13 cellular contexts compared by ENCODE assay signal in the genomic region with DNA sequence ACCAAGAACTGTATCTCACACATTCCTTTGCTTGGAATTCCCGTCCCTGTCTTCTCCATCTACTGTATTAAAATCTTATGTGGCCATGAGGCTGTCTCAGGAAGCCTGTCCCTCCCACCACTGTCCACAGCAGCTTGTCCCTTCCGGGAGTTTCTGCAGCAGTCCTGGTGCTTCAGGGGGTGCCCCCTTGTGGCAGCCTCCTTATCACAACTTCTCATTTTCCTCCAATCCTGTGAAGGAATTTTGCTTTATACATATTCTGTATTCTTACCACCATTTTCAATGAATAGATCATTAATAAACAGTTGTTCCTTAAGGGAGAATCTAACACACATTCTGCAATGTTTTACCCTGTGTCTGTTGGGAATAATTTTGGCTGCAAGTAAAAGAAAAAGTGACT.
DNase-seq lines count a peak whose midpoint lies in the region; FAIRE-seq and TF ChIP-seq lines count a peak whose summit lies in the region.
"Had no signal": no experiment of that assay in that cellular context is flagged by ENCODE, and none has a peak within 500 bp of the region (broad histone marks: within the 10 kb centered on the region; RNA-seq: fewer than 3 reads in every experiment).

No MANE protein-coding gene starts in this region.

- no peak overlapping the region for H2AFZ ChIP-seq in OCI-LY7 (ENCODE audit: low read length)

- H3K27ac ChIP-seq in OCI-LY7 (ENCODE audit: low read depth, low read length, poor library complexity, severe bottlenecking), result no peak overlapping the region
- no peak overlapping the region for H3K27ac ChIP-seq in effector memory CD4-positive, alpha-beta T cell (ENCODE audit: insufficient read depth, low read length, poor library complexity, severe bottlenecking)

- no peaks in the 10 kb centered on the region for H3K36me3 ChIP-seq in OCI-LY7 (ENCODE audit: insufficient read depth, low read length)
- H3K36me3 ChIP-seq in effector memory CD4-positive, alpha-beta T cell (ENCODE audit: control insufficient read depth, insufficient read depth, low read length), result no peaks in the 10 kb centered on the region
- H3K36me3 ChIP-seq: HAP-1 had no signal

- POLR2A ChIA-PET in OCI-LY7 (lab: Charles Lee), result interaction anchor here (0.7 kb wide), 1 partner anchor 8 kb away, joined by 5 read pairs; no protein-coding TSS in a partner anchor

- no peaks in the 10 kb centered on the region for H3K4me1 ChIP-seq in OCI-LY7 (ENCODE audit: insufficient read depth, low read length, poor library complexity, severe bottlenecking)
- no peaks in the 10 kb centered on the region for H3K4me1 ChIP-seq in effector memory CD4-positive, alpha-beta T cell (ENCODE audit: control insufficient read depth, insufficient read depth, low read length, poor library complexity, severe bottlenecking)
- H3K4me1 ChIP-seq: HAP-1 had no signal

- H3K27me3 ChIP-seq in effector memory CD4-positive, alpha-beta T cell (replicated peaks; ENCODE audit: control insufficient read depth, insufficient read depth, low read length, poor library complexity, severe bottlenecking), result no peaks in the 10 kb centered on the region

- H3K9me3 ChIP-seq in OCI-LY7 (ENCODE audit: low read length), result no peaks in the 10 kb centered on the region
- H3K9me3 ChIP-seq in effector memory CD4-positive, alpha-beta T cell (ENCODE audit: control insufficient read depth, low read length), result no peaks in the 10 kb centered on the region
- H3K9me3 ChIP-seq: HAP-1 had no signal

- no peak overlapping the region for H3K4me3 ChIP-seq in AG10803 (ENCODE audit: low read length)
- H3K4me3 ChIP-seq in OCI-LY7 (ENCODE audit: low read depth, low read length, poor library complexity, severe bottlenecking), result no peak overlapping the region
- H3K4me3 ChIP-seq in foreskin fibroblast (ENCODE audit: low read depth in 1 of 2, low read length in 2 of 2), result no peak overlapping the region
- no peak overlapping the region for H3K4me3 ChIP-seq in effector memory CD4-positive, alpha-beta T cell (ENCODE audit: insufficient read depth, low read depth, low read length, poor library complexity, severe bottlenecking)
- H3K4me3 ChIP-seq: HAP-1, lung had no signal

- DNase-seq in AG10803 (ENCODE audit: low read depth) (no peak), OCI-LY7 (ENCODE audit: low spot score) (no peak), foreskin fibroblast (peak in 1 of 2 donors; percentile 1), frontal cortex (ENCODE audit: low spot score in 2 of 2) (no peak), DMS153 treated with DMSO at 0.1 percent for 48 hours (lab: John Stamatoyannopoulos, UW; ENCODE audit: unreplicated experiment) (no peak), NCI-H526 treated with DMSO at 0.1 percent for 48 hours (lab: John Stamatoyannopoulos, UW) (no peak)
- no peak for DNase-seq in effector memory CD4-positive, alpha-beta T cell
- DNase-seq: activated effector memory CD4-positive, alpha-beta T cell treated with Interleukin-2 at 50 U/mL for 16 hours; DMS79 treated with DMSO at 0.1 percent for 48 hours; T-cell had no signal

- no peaks in the 10 kb centered on the region for H4K20me1 ChIP-seq in OCI-LY7 (ENCODE audit: insufficient read depth, low read length)

- H3K9me2 ChIP-seq in OCI-LY7 (ENCODE audit: insufficient read depth, low read length), result no peaks in the 10 kb centered on the region

- intact Hi-C loops in OCI-LY7 (cut with micrococcal nuclease; ENCODE audit: unreplicated experiment), result no loop called here

- TF ChIP-seq CTCF in AG10803 (conservative IDR thresholded peaks at IDR 0.05; ENCODE audit: low read length) (0 out of 2 replicates have a peak, but pooled peaks have one; percentile 16), GM12873 (IDR thresholded peaks at IDR 0.05; ENCODE audit: insufficient read depth, low read depth, low read length, missing control alignments) (peak; percentile 49), OCI-LY7 (conservative IDR thresholded peaks at IDR 0.05; ENCODE audit: low read length) (peak; percentile 71), foreskin fibroblast (IDR thresholded peaks at IDR 0.05; ENCODE audit: low read depth, low read length) (peak; percentile 25)

- no TSS peak for BruUV-seq in OCI-LY7 (replicated peaks; lab: Mats Ljungman, UMichigan)

- no peaks in the 10 kb centered on the region for H3K79me2 ChIP-seq in OCI-LY7 (ENCODE audit: insufficient read depth, low read depth, low read length)

- no peak overlapping the region for H3K4me2 ChIP-seq in OCI-LY7 (ENCODE audit: low read length)

- CTCF ChIA-PET in OCI-LY7 (lab: Charles Lee; ENCODE audit: unreplicated experiment), result no interaction called here

- no peak for FAIRE-seq in frontal cortex (lab: Jason Lieb, UNC)

Comparison
In these comparisons a context has a peak if more than half of its experiments do, and no peak if none do; other contexts are left out.
1. CTCF ChIP-seq: peak in every context shown above with its lines; median percentile 71 in OCI-LY7; 49 in GM12873; 25 in foreskin fibroblast; 16 in AG10803.